ENCODE assay signal across 19 cellular contexts in genomic region chr7:150401424-150401790, GRCh38. TPM values are rescaled to one million over a fixed set of nuclear protein-coding genes. Genes with fewer than 3 reads are reported as not detected.
DNase-seq lines count a peak whose midpoint lies in the region; ATAC-seq, FAIRE-seq and TF ChIP-seq lines count a peak whose summit lies in the region.
"Had no signal": no experiment of that assay in that cellular context is flagged by ENCODE, and none has a peak within 500 bp of the region (broad histone marks: within the 10 kb centered on the region; RNA-seq: fewer than 3 reads in every experiment).

No MANE protein-coding gene starts in this region.

- peaks cover 35 to 61% (median 52%) of the 10 kb centered on the region in 4 experiments for H3K4me1 ChIP-seq in H1 (replicated peaks in 1 of 4; ENCODE audit: control insufficient read depth in 3 of 4, insufficient read depth in 4 of 4, low read length in 3 of 4)
- H3K4me1 ChIP-seq in trophoblast cell (ENCODE audit: control insufficient read depth in 1 of 2, insufficient read depth in 2 of 2, low read length in 2 of 2) = peaks cover 55 to 72% of the 10 kb centered on the region in 2 experiments
- peaks cover 22% of the 10 kb centered on the region for H3K4me1 ChIP-seq in MM.1S (ENCODE audit: low read length)

- peak overlapping the region in 1 of 4 experiments; percentile 19; a peak in 1 of 8 replicates for H3K4me3 ChIP-seq in H1 (ENCODE audit: extremely low read depth in 1 of 4, insufficient read depth in 2 of 4, low read depth in 3 of 4, low read length in 4 of 4)
- H3K4me3 ChIP-seq in trophoblast cell (ENCODE audit: low read depth, low read length) = no peak overlapping the region
- H3K4me3 ChIP-seq in MM.1S (ENCODE audit: low read length) = no peak overlapping the region
- H3K4me3 ChIP-seq: gastroesophageal sphincter, lung, prostate gland, SK-N-MC, transverse colon had no signal

- H4K91ac ChIP-seq in H1 (replicated peaks; ENCODE audit: insufficient read length, low read length) (peak overlapping the region; percentile 98), trophoblast cell (ENCODE audit: low read depth, low read length) (peak overlapping the region; percentile 97)

- H3K79me2 ChIP-seq in H1 (ENCODE audit: control insufficient read depth in 1 of 2, insufficient read depth in 2 of 2, low read length in 2 of 2) (peaks cover 0 to 12% of the 10 kb centered on the region in 2 experiments; a peak in 2 of 4 replicates), trophoblast cell (ENCODE audit: control insufficient read depth, insufficient read depth, low read length, poor library complexity) (peaks cover 38% of the 10 kb centered on the region), MM.1S (ENCODE audit: low read length) (peaks cover 26% of the 10 kb centered on the region)

- TF ChIP-seq EP300 in H1 (IDR thresholded peaks at IDR 0.05; ENCODE audit: borderline replicate concordance in 1 of 2, low read depth in 2 of 2, low read length in 2 of 2) = no peak

- H3K36me3 ChIP-seq in H1 (ENCODE audit: control insufficient read depth in 2 of 4, insufficient read depth in 4 of 4, low read length in 3 of 4) (peaks cover 3 to 24% (median 11%) of the 10 kb centered on the region in 4 experiments; a peak in 4 of 8 replicates), trophoblast cell (ENCODE audit: control insufficient read depth in 1 of 2, insufficient read depth in 2 of 2, low read length in 2 of 2) (peaks cover 16 to 18% of the 10 kb centered on the region in 2 experiments), MM.1S (replicated peaks; ENCODE audit: insufficient read depth, low read length) (no peaks in the 10 kb centered on the region)
- H3K36me3 ChIP-seq: prostate gland, transverse colon had no signal

- H2BK20ac ChIP-seq in H1 (ENCODE audit: low read length) = peak overlapping the region; percentile 100

- peak overlapping the region; percentile 82 for H3K56ac ChIP-seq in H1 (replicated peaks; ENCODE audit: insufficient read length, low read depth, low read length)

- TF ChIP-seq CTCF in H1 (IDR thresholded peaks at IDR 0.05; ENCODE audit: control extremely low read depth in 1 of 3, insufficient read depth in 1 of 3, low read depth in 1 of 3, low read length in 3 of 3) (no peak), MM.1S (IDR thresholded peaks at IDR 0.05; ENCODE audit: low read length) (no peak)

- peaks cover 21% of the 10 kb centered on the region for H3F3A ChIP-seq in MM.1S (ENCODE audit: insufficient read depth, low read length)

- FAIRE-seq in GM18507 (lab: Jason Lieb, UNC) = peak; percentile 65
- FAIRE-seq in H1 (lab: Jason Lieb, UNC) = no peak
- FAIRE-seq: TTC549 had no signal

- WGBS in H1 (ENCODE audit: extremely low coverage in 1 of 2, insufficient coverage in 1 of 2, insufficient read length in 1 of 2, insufficient replicate concordance in 2 of 2, low coverage in 1 of 2, low lambda C conversion rate in 2 of 2, missing lambda C conversion rate in 1 of 2), 2 experiments = 25% methylated on average over 1 of the region's 1 CpG; no CpG with 5 or more reads in 1 of the 2 experiments
- WGBS in trophoblast cell (ENCODE audit: extremely low coverage, insufficient coverage, insufficient read length) = no CpG with 5 or more reads among the region's 1 CpG

- H4K8ac ChIP-seq in H1 (ENCODE audit: extremely low read depth, insufficient read depth, low read length) (peak overlapping the region; percentile 72; the same call in 1 of the 2 replicates), trophoblast cell (ENCODE audit: low read depth, low read length) (peak overlapping the region; percentile 87)

- H3K14ac ChIP-seq in H1 (ENCODE audit: insufficient read length) (no peak overlapping the region), trophoblast cell (ENCODE audit: low read length) (peak overlapping the region; percentile 97)

- peaks cover 4% of the 10 kb centered on the region; the same call in 1 of the 2 replicates for H3K23me2 ChIP-seq in H1 (ENCODE audit: low read depth, low read length)

- H2BK120ac ChIP-seq in H1 (replicated peaks; ENCODE audit: low read depth, low read length) = peak overlapping the region; percentile 98
- peak overlapping the region; percentile 98 for H2BK120ac ChIP-seq in trophoblast cell (ENCODE audit: insufficient read depth, low read length, poor library complexity)

- H4K5ac ChIP-seq in H1 (ENCODE audit: insufficient read length, low read depth, low read length) = peak overlapping the region; percentile 93

- POLR2A ChIA-PET in H1 (lab: Charles Lee; ENCODE audit: partially characterized antibody) = interaction anchor here (1.2 to 14.9 kb wide), 15 partner anchors 3 to 75 kb away, joined by 4 to 230 read pairs (median 11); partner anchors contain the start of genes RARRES2 and REPIN1

- 0 out of 2 replicates have a peak overlapping the region, but pooled peaks have one; percentile 66 for H2BK15ac ChIP-seq in H1 (ENCODE audit: low read length)

- H3K79me1 ChIP-seq in H1 (ENCODE audit: low read depth, low read length) (peaks cover 2% of the 10 kb centered on the region; the same call in 1 of the 2 replicates), trophoblast cell (ENCODE audit: low read length) (peaks cover 75% of the 10 kb centered on the region)

- TF ChIP-seq POLR2A in H1 (IDR thresholded peaks at IDR 0.05; ENCODE audit: control extremely low read depth in 1 of 2, low read depth in 2 of 2, low read length in 2 of 2) = no peak

- H3K4me2 ChIP-seq in H1 (ENCODE audit: insufficient read depth in 1 of 2, low read depth in 2 of 2, low read length in 2 of 2) (peak overlapping the region; percentile 7 to 46; a peak in 3 of 4 replicates), trophoblast cell (ENCODE audit: low read length) (no peak overlapping the region), MM.1S (ENCODE audit: low read depth, low read length) (no peak overlapping the region)

- no peak overlapping the region for H3K23ac ChIP-seq in H1 (ENCODE audit: insufficient read length)
- no peak overlapping the region for H3K23ac ChIP-seq in trophoblast cell (ENCODE audit: low read length)

- peak overlapping the region; percentile 97; the same call in 1 of the 2 replicates for H2BK12ac ChIP-seq in H1 (ENCODE audit: low read depth, low read length)
- H2BK12ac ChIP-seq in trophoblast cell (ENCODE audit: low read length) = peak overlapping the region; percentile 98

- no peaks in the 10 kb centered on the region for H3K9me3 ChIP-seq in H1 (ENCODE audit: insufficient read depth in 2 of 2, low read depth in 1 of 2, low read length in 1 of 2)
- H3K9me3 ChIP-seq in trophoblast cell (ENCODE audit: insufficient read depth, low read depth, low read length) = peaks cover 1% of the 10 kb centered on the region
- H3K9me3 ChIP-seq in MM.1S (replicated peaks; ENCODE audit: insufficient read depth, low read length) = no peaks in the 10 kb centered on the region
- H3K9me3 ChIP-seq: gastroesophageal sphincter, prostate gland, transverse colon had no signal

- H3K27ac ChIP-seq in H1 (ENCODE audit: low read depth, low read length) (peak overlapping the region; percentile 90), trophoblast cell (ENCODE audit: low read depth, low read length) (peak overlapping the region; percentile 93), MM.1S (ENCODE audit: low read length) (no peak overlapping the region)
- H3K27ac ChIP-seq: brain microvascular endothelial cell, gastroesophageal sphincter, prostate gland, SK-N-MC, transverse colon had no signal

- H3K9me2 ChIP-seq in MM.1S (replicated peaks; ENCODE audit: insufficient read depth, low read length) = no peaks in the 10 kb centered on the region

- H4K12ac ChIP-seq in trophoblast cell (ENCODE audit: low read depth, low read length) = no peak overlapping the region

- H3K18ac ChIP-seq in H1 (ENCODE audit: extremely low read depth, low read length) (peak overlapping the region; percentile 89), trophoblast cell (ENCODE audit: low read length) (peak overlapping the region; percentile 92)

- H3K27me3 ChIP-seq in H1 (replicated peaks in 1 of 4; ENCODE audit: control insufficient read depth in 3 of 4, extremely low read depth in 1 of 4, insufficient read depth in 3 of 4, low read length in 3 of 4) = no peaks in the 10 kb centered on the region
- no peaks in the 10 kb centered on the region for H3K27me3 ChIP-seq in trophoblast cell (ENCODE audit: insufficient read depth, low read length)
- no peaks in the 10 kb centered on the region for H3K27me3 ChIP-seq in MM.1S (replicated peaks; ENCODE audit: insufficient read depth, low read length)
- H3K27me3 ChIP-seq: brain microvascular endothelial cell, gastroesophageal sphincter, transverse colon had no signal

- H2AFZ ChIP-seq in H1 (ENCODE audit: low read length) (no peak overlapping the region), trophoblast cell (ENCODE audit: insufficient read depth, low read length, poor library complexity) (peak overlapping the region; percentile 33), MM.1S (ENCODE audit: low read length) (no peak overlapping the region)

- H3K4ac ChIP-seq in H1 (replicated peaks; ENCODE audit: insufficient read length, low read depth, low read length) (peak overlapping the region; percentile 61), trophoblast cell (ENCODE audit: low read depth, low read length) (peak overlapping the region; percentile 90)

- H4K20me1 ChIP-seq in H1 (replicated peaks in 1 of 2; ENCODE audit: control insufficient read depth in 1 of 2, insufficient read depth in 2 of 2, low read length in 2 of 2) = no peaks in the 10 kb centered on the region
- H4K20me1 ChIP-seq in MM.1S (ENCODE audit: insufficient read depth, low read length) = no peaks in the 10 kb centered on the region

- DNase-seq in GM18507 (ENCODE audit: extremely low spot score, insufficient read length, low read depth) (no peak), H1 (ENCODE audit: low read depth in 1 of 2, low spot score in 2 of 2) (no peak), trophoblast cell (no peak), MM.1S (no peak), HT-29 (ENCODE audit: low spot score) (no peak)
- DNase-seq in stimulated activated naive CD4-positive, alpha-beta T cell treated with Interleukin-2 at 50 U/mL for 16 hours (lab: John Stamatoyannopoulos, UW) = no peak
- DNase-seq: activated T-cell treated with anti-CD3 and anti-CD28 coated beads, Interleukin-2, amount 50 U/mL, for 24 hours; brain microvascular endothelial cell; cortex of kidney; NCI-H526 treated with DMSO at 0.1 percent for 48 hours had no signal

- peak; percentile 30 for ATAC-seq in HG02759 (IDR thresholded peaks at IDR 0.05; ENCODE audit: unreplicated experiment)
- ATAC-seq: gastroesophageal sphincter had no signal

- CTCF ChIA-PET in H1 (lab: Charles Lee; ENCODE audit: partially characterized antibody) = interaction anchor here (0.8 to 3.8 kb wide), 12 partner anchors 9 to 45 kb away, joined by 3 to 31 read pairs (median 4); no protein-coding TSS in a partner anchor

- peak overlapping the region; percentile 84 for H2AK5ac ChIP-seq in H1 (ENCODE audit: low read depth, low read length)
- H2AK5ac ChIP-seq in trophoblast cell (ENCODE audit: low read length) = peak overlapping the region; percentile 93

- peak overlapping the region; percentile 97 for H2BK5ac ChIP-seq in H1 (ENCODE audit: low read depth, low read length)
- peak overlapping the region; percentile 97 for H2BK5ac ChIP-seq in trophoblast cell (ENCODE audit: low read depth, low read length, poor library complexity)

- TF ChIP-seq RAD21 in H1 (IDR thresholded peaks at IDR 0.05 in 1 of 2, conservative IDR thresholded peaks at IDR 0.05 in 1 of 2; ENCODE audit: low read depth in 2 of 2, low read length in 2 of 2) = no peak

- H3K9ac ChIP-seq in H1 (replicated peaks in 1 of 4; ENCODE audit: extremely low read depth in 1 of 4, low read depth in 3 of 4, low read length in 3 of 4) (peak overlapping the region in 3 of 4 experiments; percentile 14 to 57 (median 56); a peak in 5 of 7 replicates), trophoblast cell (ENCODE audit: low read length) (no peak overlapping the region), MM.1S (ENCODE audit: low read length) (no peak overlapping the region)

RNA-seq across cellular contexts. Expression of gene ZNF775, which starts 22.3 kb away (rescaled TPM):
- total RNA-seq in H1 (2021; fragmentation: NEBNext Ultra II Directional; extraction: Animal tissue kit (Norgen Biotek cat#: 25700)) = 21.5 and 24.9 TPM in 2 replicates
- 13.6 and 22.5 TPM in 2 replicates for polyA plus RNA-seq in H1 (2011; rRNA removed)
- polyA plus RNA-seq in H1 (2011; cell fraction: cytosol; rRNA removed) = 23.8 TPM
- polyA plus RNA-seq in H1 (2011; cell fraction: nucleus; rRNA removed) = 26.9 TPM
- polyA plus RNA-seq in H1 (2012, experiment 1 of 2) = 12.3 to 21.8 TPM (median 20.3 TPM) in 4 replicates
- 13.0 TPM for polyA plus RNA-seq in H1 (2012, experiment 2 of 2)
- polyA plus RNA-seq in H1 (2013, experiment 1 of 2) = 9.1 TPM
- polyA plus RNA-seq in H1 (2013, experiment 2 of 2) = 8.5 TPM
- 2.5 and 2.9 TPM in 2 replicates for polyA minus RNA-seq in H1 (2011; rRNA and poly(A)+ RNA removed)
- 21.4 TPM for polyA minus RNA-seq in H1 (2011; cell fraction: cytosol; rRNA and poly(A)+ RNA removed)
- 15.7 TPM for polyA minus RNA-seq in H1 (2011; cell fraction: nucleus; rRNA and poly(A)+ RNA removed)
- polyA plus RNA-seq in trophoblast cell (2013) = 7.7 TPM in 2 replicates
- total RNA-seq in HT-29 (2014; rRNA removed; shearing (Covaris generic)) = 9.9 and 10.7 TPM in 2 replicates

RNA-seq across cellular contexts. Expression of gene REPIN1, which starts 32.8 kb away (rescaled TPM):
- 125 and 130 TPM in 2 replicates for total RNA-seq in H1 (2021; fragmentation: NEBNext Ultra II Directional; extraction: Animal tissue kit (Norgen Biotek cat#: 25700))
- polyA plus RNA-seq in H1 (2011; rRNA removed) = 98.6 and 147 TPM in 2 replicates
- 110 TPM for polyA plus RNA-seq in H1 (2011; cell fraction: cytosol; rRNA removed)
- polyA plus RNA-seq in H1 (2011; cell fraction: nucleus; rRNA removed) = 159 TPM
- 81.6 to 105 TPM (median 96.5 TPM) in 4 replicates for polyA plus RNA-seq in H1 (2012, experiment 1 of 2)
- polyA plus RNA-seq in H1 (2012, experiment 2 of 2) = 86.7 TPM
- polyA plus RNA-seq in H1 (2013, experiment 1 of 2) = 78.2 TPM
- 74.4 TPM for polyA plus RNA-seq in H1 (2013, experiment 2 of 2)
- polyA minus RNA-seq in H1 (2011; rRNA and poly(A)+ RNA removed) = 39.8 and 47.5 TPM in 2 replicates
- 55.6 TPM for polyA minus RNA-seq in H1 (2011; cell fraction: cytosol; rRNA and poly(A)+ RNA removed)
- 72.6 TPM for polyA minus RNA-seq in H1 (2011; cell fraction: nucleus; rRNA and poly(A)+ RNA removed)
- polyA plus RNA-seq in trophoblast cell (2013) = 165 and 168 TPM in 2 replicates
- 420 and 443 TPM in 2 replicates for total RNA-seq in HT-29 (2014; rRNA removed; shearing (Covaris generic))

RNA-seq across cellular contexts. Expression of gene GIMAP8, which starts 49.0 kb away (rescaled TPM):
- not detected in 2 replicates for total RNA-seq in H1 (2021; fragmentation: NEBNext Ultra II Directional; extraction: Animal tissue kit (Norgen Biotek cat#: 25700))
- polyA plus RNA-seq in H1 (2011; rRNA removed) = not detected in 2 replicates
- polyA plus RNA-seq in H1 (2011; cell fraction: cytosol; rRNA removed) = not detected
- polyA plus RNA-seq in H1 (2011; cell fraction: nucleus; rRNA removed) = not detected
- polyA plus RNA-seq in H1 (2012, experiment 1 of 2) = not detected in 4 replicates
- polyA plus RNA-seq in H1 (2012, experiment 2 of 2) = not detected
- not detected for polyA plus RNA-seq in H1 (2013, experiment 1 of 2)
- 0.02 TPM for polyA plus RNA-seq in H1 (2013, experiment 2 of 2)
- not detected in 2 replicates for polyA minus RNA-seq in H1 (2011; rRNA and poly(A)+ RNA removed)
- polyA minus RNA-seq in H1 (2011; cell fraction: cytosol; rRNA and poly(A)+ RNA removed) = not detected
- 0.20 TPM for polyA minus RNA-seq in H1 (2011; cell fraction: nucleus; rRNA and poly(A)+ RNA removed)
- polyA plus RNA-seq in trophoblast cell (2013) = 0.01 and 0.03 TPM in 2 replicates
- not detected in 2 replicates for total RNA-seq in HT-29 (2014; rRNA removed; shearing (Covaris generic))
- total RNA-seq: OCI-LY7 had no signal
- polyA plus RNA-seq: BJ had no signal

RNA-seq across cellular contexts. Expression of gene RARRES2, which starts 60.0 kb away (rescaled TPM):
- total RNA-seq in H1 (2021; fragmentation: NEBNext Ultra II Directional; extraction: Animal tissue kit (Norgen Biotek cat#: 25700)) = 254 and 264 TPM in 2 replicates
- 441 and 483 TPM in 2 replicates for polyA plus RNA-seq in H1 (2011; rRNA removed)
- 569 TPM for polyA plus RNA-seq in H1 (2011; cell fraction: cytosol; rRNA removed)
- polyA plus RNA-seq in H1 (2011; cell fraction: nucleus; rRNA removed) = 327 TPM
- 326 to 515 TPM (median 467 TPM) in 4 replicates for polyA plus RNA-seq in H1 (2012, experiment 1 of 2)
- polyA plus RNA-seq in H1 (2012, experiment 2 of 2) = 519 TPM
- polyA plus RNA-seq in H1 (2013, experiment 1 of 2) = 191 TPM
- polyA plus RNA-seq in H1 (2013, experiment 2 of 2) = 244 TPM
- polyA minus RNA-seq in H1 (2011; rRNA and poly(A)+ RNA removed) = 29.0 and 37.7 TPM in 2 replicates
- 63.9 TPM for polyA minus RNA-seq in H1 (2011; cell fraction: cytosol; rRNA and poly(A)+ RNA removed)
- 52.1 TPM for polyA minus RNA-seq in H1 (2011; cell fraction: nucleus; rRNA and poly(A)+ RNA removed)
- polyA plus RNA-seq in trophoblast cell (2013) = 149 and 152 TPM in 2 replicates
- total RNA-seq in HT-29 (2014; rRNA removed; shearing (Covaris generic)) = 10.5 and 12.6 TPM in 2 replicates
- total RNA-seq: OCI-LY7 had no signal

Comparison
In these comparisons a context has a peak if more than half of its experiments do, and no peak if none do; other contexts are left out.
1. H3K4me2 ChIP-seq: peak in H1 (2 of 2); none in trophoblast cell (single experiment) and MM.1S (single experiment).
2. H3K9ac ChIP-seq: peak in H1 (3 of 4); none in trophoblast cell (single experiment) and MM.1S (single experiment).